Comparison of ENCODE assay signal across 31 cellular contexts in the genomic region with DNA sequence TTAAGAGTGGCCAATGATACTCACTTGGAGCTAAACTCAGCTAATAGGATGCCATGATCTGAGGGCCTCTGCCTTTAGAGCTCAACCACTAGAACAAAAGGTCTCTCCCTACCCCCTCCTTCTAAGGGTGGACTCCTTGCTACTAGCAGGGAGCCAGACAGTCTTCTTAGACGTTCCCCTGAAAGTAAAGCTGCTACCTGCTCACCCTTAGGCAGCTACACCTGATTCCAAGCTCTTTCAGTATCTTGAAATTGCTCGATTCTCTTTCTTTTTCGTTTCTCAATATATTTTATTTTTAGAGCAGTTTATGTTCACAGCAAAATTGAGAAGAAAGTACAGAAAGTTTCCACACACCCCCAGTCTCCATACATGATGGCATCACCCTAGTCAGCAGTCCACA.
"Had no signal": no experiment of that assay in that cellular context is flagged by ENCODE, and none has a peak within 500 bp of the region (broad histone marks: within the 10 kb centered on the region; RNA-seq: fewer than 3 reads in every experiment).

No MANE protein-coding gene starts in this region.

- H3K4me3 ChIP-seq: ascending aorta, cardiac muscle cell had no signal

- ATAC-seq: activated CD8-positive, alpha-beta T cell treated with anti-CD3 and anti-CD28 coated beads for 36 hours; activated naive CD8-positive, alpha-beta T cell treated with anti-CD3 and anti-CD28 coated beads, Interleukin-2, amount 50 U/mL, for 24 hours; activated T-cell treated with anti-CD3 and anti-CD28 coated beads, Interleukin-2, amount 50 U/mL, for 4 hours; activated T-cell treated with anti-CD3 and anti-CD28 coated beads, Interleukin-2, amount 50 U/mL, for 72 hours; activated T-helper 17 cell treated with anti-CD3 and anti-CD28 coated beads, Interleukin-2, amount 50 U/mL, for 72 hours had no signal

- H3K36me3 ChIP-seq: ascending aorta, cardiac muscle cell had no signal

- H3K4me1 ChIP-seq: ascending aorta had no signal

- FAIRE-seq: bronchial epithelial cell, TTC549 had no signal

- H3K9me3 ChIP-seq: ascending aorta had no signal

- H3K27me3 ChIP-seq: ascending aorta, cardiac muscle cell had no signal

- DNase-seq: activated B cell treated with CpG ODN at 0.5 μM for 24 hours; activated CD4-positive, alpha-beta memory T cell treated with anti-CD3 and anti-CD28 coated beads for 36 hours; activated CD4-positive, alpha-beta T cell treated with anti-CD3 and anti-CD28 coated beads for 4 hours; activated CD4-positive, alpha-beta T cell treated with anti-CD3 and anti-CD28 coated beads, Interleukin-2, amount 10 ng/mL, durations not matched to agents 24 days and 14 days; activated CD4-positive, alpha-beta T cell treated with anti-CD3 and anti-CD28 coated beads, Interleukin-2, amount 50 U/mL, for 1 hour; activated CD4-positive, alpha-beta T cell treated with anti-CD3 and anti-CD28 coated beads, Interleukin-2, amount 50 U/mL, for 4 hours; activated CD4-positive, CD25-positive, alpha-beta regulatory T cell treated with anti-CD3 and anti-CD28 coated beads, Interleukin-2, amount 50 U/mL, for 72 hours; activated CD8-positive, alpha-beta memory T cell treated with anti-CD3 and anti-CD28 coated beads, Interleukin-2, amount 50 U/mL, for 4 hours; activated CD8-positive, alpha-beta T cell treated with anti-CD3 and anti-CD28 coated beads for 36 hours; activated effector memory CD4-positive, alpha-beta T cell treated with anti-CD3 and anti-CD28 coated beads, Interleukin-2, amount 50 U/mL, for 16 hours; activated naive CD4-positive, alpha-beta T cell treated with anti-CD3 and anti-CD28 coated beads, Interleukin-2, amount 10 ng/mL, durations not matched to agents 7 days and 5 days; activated naive CD4-positive, alpha-beta T cell treated with Interleukin-2 at 50 U/mL for 16 hours; activated naive CD8-positive, alpha-beta T cell treated with anti-CD3 and anti-CD28 coated beads, Interleukin-2, amount 10 ng/mL, durations not matched to agents 7 days and 5 days; activated naive CD8-positive, alpha-beta T cell treated with anti-CD3 and anti-CD28 coated beads, Interleukin-2, amount 50 U/mL, for 24 hours; activated T-cell treated with anti-CD3 and anti-CD28 coated beads for 4 hours; activated T-cell treated with anti-CD3 and anti-CD28 coated beads, Interleukin-2, amount 50 U/mL, for 1 hour; activated T-cell treated with anti-CD3 and anti-CD28 coated beads, Interleukin-2, amount 50 U/mL, for 4 hours; activated T-cell treated with anti-CD3 and anti-CD28 coated beads, Interleukin-2, amount 50 U/mL, for 72 hours; amygdala; anterior cingulate cortex; caudate nucleus; cerebellar nuclear complex; T-helper 1 cell; T-helper 2 cell; T-helper 9 cell had no signal

- H3K27ac ChIP-seq: ascending aorta, cardiac muscle cell, VCaP had no signal
